8 cellular contexts compared by ENCODE assay signal in genomic region chr13:48500652-48501197, GRCh38. TPM values are rescaled to one million over a fixed set of nuclear protein-coding genes. Genes with fewer than 3 reads are reported as not detected.
A peak's percentile ranks its signal among the peaks of the same experiment; 100 is the strongest.
DNase-seq lines count a peak whose midpoint lies in the region; ATAC-seq and TF ChIP-seq lines count a peak whose summit lies in the region.

No MANE protein-coding gene starts in this region.

- H3K36me3 ChIP-seq in kidney epithelial cell (ENCODE audit: control insufficient read depth, insufficient read depth, low read length) = no peaks in the 10 kb centered on the region

- no peak overlapping the region for H3K4me3 Mint-ChIP-seq in activated B cell treated with CpG ODN at 0.5 μM for 24 hours

- H3K9me3 Mint-ChIP-seq in activated B cell treated with CpG ODN at 0.5 μM for 24 hours = no peaks in the 10 kb centered on the region

- H3K36me3 Mint-ChIP-seq in activated B cell treated with CpG ODN at 0.5 μM for 24 hours (ENCODE audit: low read depth) = no peaks in the 10 kb centered on the region

- ATAC-seq in GM18858 (IDR thresholded peaks at IDR 0.05; ENCODE audit: unreplicated experiment) (peak; percentile 37), HG03354 (IDR thresholded peaks at IDR 0.05; ENCODE audit: poor library complexity, severe bottlenecking, unreplicated experiment) (peak; percentile 37), activated B cell treated with CpG ODN at 0.5 μM for 24 hours (ENCODE audit: low read depth) (peak; percentile 83), HG02642 (IDR thresholded peaks at IDR 0.05; ENCODE audit: poor library complexity, unreplicated experiment) (no peak)

- peaks cover 18% of the 10 kb centered on the region for H3K27me3 Mint-ChIP-seq in activated B cell treated with CpG ODN at 0.5 μM for 24 hours

- no peak overlapping the region for H3K4me3 ChIP-seq in kidney epithelial cell (ENCODE audit: low read depth, low read length)

- CTCF ChIA-PET in activated B cell treated with CpG ODN at 0.5 μM for 24 hours (lab: Charles Lee) = interaction anchor here (1.1 kb wide), 1 partner anchor 80 kb away, joined by 3 read pairs; no protein-coding TSS in a partner anchor

- peaks cover 51% of the 10 kb centered on the region for H3K4me1 Mint-ChIP-seq in activated B cell treated with CpG ODN at 0.5 μM for 24 hours

- DNase-seq in activated B cell treated with CpG ODN at 0.5 μM for 24 hours = no peak
- peak; percentile 37 for DNase-seq in kidney epithelial cell (ENCODE audit: low read depth)
- no peak for DNase-seq in NCI-H1105 treated with DMSO at 0.1 percent for 48 hours (lab: John Stamatoyannopoulos, UW)
- DNase-seq in putamen (ENCODE audit: low spot score) = no peak
- DNase-seq in stimulated activated CD4-positive, alpha-beta T cell treated with anti-CD3 and anti-CD28 coated beads, Interleukin-15, amount 100 ng/mL, for 24 hours = no peak

- H3K27me3 ChIP-seq in kidney epithelial cell (ENCODE audit: control insufficient read depth, insufficient read depth, low read length) = no peaks in the 10 kb centered on the region

- intact Hi-C loops in activated B cell treated with CpG ODN at 0.5 μM for 24 hours (cut with micrococcal nuclease) = loop anchor here (1.0 kb wide), 1 partner anchor 8 kb away; no protein-coding TSS in a partner anchor

- no peak for TF ChIP-seq CTCF in activated B cell treated with CpG ODN at 0.5 μM for 24 hours (IDR thresholded peaks at IDR 0.05)
- TF ChIP-seq CTCF in kidney epithelial cell (IDR thresholded peaks at IDR 0.05; ENCODE audit: insufficient read depth, low read length, poor library complexity, severe bottlenecking) = no peak

- H3K27ac Mint-ChIP-seq in activated B cell treated with CpG ODN at 0.5 μM for 24 hours = no peak overlapping the region

- POLR2A ChIA-PET in activated B cell treated with CpG ODN at 0.5 μM for 24 hours (lab: Charles Lee) = interaction anchor here (0.6 to 1.2 kb wide), 6 partner anchors 8 to 463 kb away, joined by 3 to 4 read pairs (median 4); partner anchors contain the start of genes NUDT15 and RCBTB2

RNA-seq across cellular contexts. Expression of gene RCBTB2, which starts 32.2 kb away (rescaled TPM):
- total RNA-seq in activated B cell treated with CpG ODN at 0.5 μM for 24 hours (2.3 and 2.4 TPM in 2 replicates), kidney epithelial cell (5.6 and 13.4 TPM in 2 replicates)
